ENCODE assay signal across 1 cellular context in genomic region chr10:3109633-3110032, GRCh38.
TF ChIP-seq lines count a peak whose summit lies in the region.

No MANE protein-coding gene starts in this region.

TF ChIP-seq in IMR-90, 13 proteins besides CTCF, POLR2A, EP300 and RAD21:
- TF ChIP-seq MAFK (IDR thresholded peaks at IDR 0.05; ENCODE audit: low read depth, low read length) (no peak), CHD1 (IDR thresholded peaks at IDR 0.05; ENCODE audit: low read depth, low read length) (no peak), NFE2L2 (IDR thresholded peaks at IDR 0.05; ENCODE audit: low read depth, low read length) (no peak), FOS (IDR thresholded peaks at IDR 0.05; ENCODE audit: low read depth, low read length) (no peak), RCOR1 (IDR thresholded peaks at IDR 0.05; ENCODE audit: insufficient replicate concordance, low read length) (no peak), MAZ (IDR thresholded peaks at IDR 0.05; ENCODE audit: borderline replicate concordance, low read depth, low read length) (no peak), BHLHE40 (IDR thresholded peaks at IDR 0.05; ENCODE audit: low read depth, low read length) (no peak), SMC3 (IDR thresholded peaks at IDR 0.05; ENCODE audit: low read depth, low read length) (no peak), RFX5 (IDR thresholded peaks at IDR 0.05; ENCODE audit: low read depth, low read length) (no peak), MXI1 (IDR thresholded peaks at IDR 0.05; ENCODE audit: borderline replicate concordance, low read depth, low read length) (no peak), CEBPB (IDR thresholded peaks at IDR 0.05; ENCODE audit: low read depth, low read length) (no peak)
- TF ChIP-seq, protein P1, sequence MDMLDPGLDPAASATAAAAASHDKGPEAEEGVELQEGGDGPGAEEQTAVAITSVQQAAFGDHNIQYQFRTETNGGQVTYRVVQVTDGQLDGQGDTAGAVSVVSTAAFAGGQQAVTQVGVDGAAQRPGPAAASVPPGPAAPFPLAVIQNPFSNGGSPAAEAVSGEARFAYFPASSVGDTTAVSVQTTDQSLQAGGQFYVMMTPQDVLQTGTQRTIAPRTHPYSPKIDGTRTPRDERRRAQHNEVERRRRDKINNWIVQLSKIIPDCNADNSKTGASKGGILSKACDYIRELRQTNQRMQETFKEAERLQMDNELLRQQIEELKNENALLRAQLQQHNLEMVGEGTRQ (IDR thresholded peaks at IDR 0.05; ENCODE audit: low read depth, low read length): no peak
- TF ChIP-seq, protein P2, sequence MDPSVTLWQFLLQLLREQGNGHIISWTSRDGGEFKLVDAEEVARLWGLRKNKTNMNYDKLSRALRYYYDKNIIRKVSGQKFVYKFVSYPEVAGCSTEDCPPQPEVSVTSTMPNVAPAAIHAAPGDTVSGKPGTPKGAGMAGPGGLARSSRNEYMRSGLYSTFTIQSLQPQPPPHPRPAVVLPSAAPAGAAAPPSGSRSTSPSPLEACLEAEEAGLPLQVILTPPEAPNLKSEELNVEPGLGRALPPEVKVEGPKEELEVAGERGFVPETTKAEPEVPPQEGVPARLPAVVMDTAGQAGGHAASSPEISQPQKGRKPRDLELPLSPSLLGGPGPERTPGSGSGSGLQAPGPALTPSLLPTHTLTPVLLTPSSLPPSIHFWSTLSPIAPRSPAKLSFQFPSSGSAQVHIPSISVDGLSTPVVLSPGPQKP (IDR thresholded peaks at IDR 0.05; ENCODE audit: borderline replicate concordance, low read depth, low read length): no peak
